14 cellular contexts compared by ENCODE assay signal in genomic region chr15:85778107-85778776, GRCh38. TPM values are rescaled to one million over a fixed set of nuclear protein-coding genes. Genes with fewer than 3 reads are reported as not detected.
DNase-seq lines count a peak whose midpoint lies in the region; ATAC-seq and TF ChIP-seq lines count a peak whose summit lies in the region.
"Had no signal": no experiment of that assay in that cellular context is flagged by ENCODE, and none has a peak within 500 bp of the region (broad histone marks: within the 10 kb centered on the region; RNA-seq: fewer than 3 reads in every experiment).

No MANE protein-coding gene starts in this region.

- H3K9me3 ChIP-seq in SK-N-SH (no peaks in the 10 kb centered on the region), right lobe of liver (no peaks in the 10 kb centered on the region), upper lobe of right lung (no peaks in the 10 kb centered on the region)

- no peak for TF ChIP-seq EP300 in SK-N-SH (IDR thresholded peaks at IDR 0.05; ENCODE audit: borderline replicate concordance in 1 of 2, low read depth in 1 of 2, low read length in 1 of 2)

- intact Hi-C loops in right lobe of liver (cut with DNase I) = no loop called here
- intact Hi-C loops in upper lobe of right lung (cut with DNase I) = no loop called here

- POLR2A ChIA-PET in SK-N-SH (lab: Yijun Ruan, JAX) = no interaction called here

- ATAC-seq in SK-N-SH treated with all-trans-retinoic acid at 6 μM for 48 hours (no peak), foreskin keratinocyte (peak; percentile 16), right lobe of liver (peak; percentile 31 to 44 (median 36)), upper lobe of right lung (peak; percentile 54), GM18858 (IDR thresholded peaks at IDR 0.05; ENCODE audit: unreplicated experiment) (no peak)

- H2AFZ ChIP-seq in SK-N-SH (ENCODE audit: low read depth) = no peak overlapping the region

- H3K4me1 ChIP-seq in SK-N-SH (ENCODE audit: control insufficient read depth in 1 of 2, insufficient read depth in 2 of 2, low read depth in 1 of 2, low read length in 1 of 2) (peaks cover 0 to 42% of the 10 kb centered on the region in 2 experiments; a peak in 1 of 4 replicates), foreskin keratinocyte (no peaks in the 10 kb centered on the region), right lobe of liver (peaks cover 0 to 61% (median 22%) of the 10 kb centered on the region in 4 donors), upper lobe of right lung (peaks cover 5% of the 10 kb centered on the region)

- no peaks in the 10 kb centered on the region for H3F3A ChIP-seq in SK-N-SH (replicated peaks; ENCODE audit: insufficient read depth)

- H3K4me3 ChIP-seq in SK-N-SH (ENCODE audit: low read depth in 2 of 2, low read length in 1 of 2) (no peak overlapping the region), right lobe of liver (no peak overlapping the region), upper lobe of right lung (no peak overlapping the region)
- H3K4me3 ChIP-seq: smooth muscle cell had no signal

- CTCF ChIA-PET in SK-N-SH (lab: Yijun Ruan, JAX) = interaction anchor here (1.0 to 2.1 kb wide), 6 partner anchors 10 to 62 kb away, joined by 3 to 10 read pairs (median 6); no protein-coding TSS in a partner anchor

- H3K36me3 ChIP-seq in SK-N-SH (replicated peaks in 1 of 2; ENCODE audit: control insufficient read depth in 1 of 2, insufficient read depth in 2 of 2, low read length in 1 of 2) = no peaks in the 10 kb centered on the region
- no peaks in the 10 kb centered on the region for H3K36me3 ChIP-seq in right lobe of liver
- no peaks in the 10 kb centered on the region for H3K36me3 ChIP-seq in upper lobe of right lung

- DNase-seq in SK-N-SH = no peak
- no peak for DNase-seq in foreskin keratinocyte
- no peak for DNase-seq in right lobe of liver
- DNase-seq in upper lobe of right lung = no peak
- DNase-seq in hippocampal formation (lab: John Stamatoyannopoulos, UW) = no peak
- DNase-seq in DMS153 treated with DMSO at 0.1 percent for 48 hours (lab: John Stamatoyannopoulos, UW; ENCODE audit: unreplicated experiment) = no peak
- DNase-seq: activated naive CD4-positive, alpha-beta T cell treated with anti-CD3 and anti-CD28 coated beads, Interleukin-2, amount 10 ng/mL, durations not matched to agents 7 days and 5 days; DMS79; erythroblast; islet precursor cell; NCI-H1048 had no signal

- WGBS in SK-N-SH (ENCODE audit: low lambda C conversion rate) = 83% methylated on average over 10 of the region's 10 CpGs
- WGBS in right lobe of liver (ENCODE audit: insufficient coverage, low coverage, low lambda C conversion rate, missing lambda C conversion rate) = 78% methylated on average over 6 of the region's 10 CpGs

- no peaks in the 10 kb centered on the region for H3K9me2 ChIP-seq in SK-N-SH

- TF ChIP-seq CTCF in SK-N-SH (IDR thresholded peaks at IDR 0.05) (no peak), foreskin keratinocyte (conservative IDR thresholded peaks at IDR 0.05) (no peak), right lobe of liver (IDR thresholded peaks at IDR 0.05) (no peak), upper lobe of right lung (IDR thresholded peaks at IDR 0.05) (no peak)

- TF ChIP-seq POLR2A in right lobe of liver (IDR thresholded peaks at IDR 0.05) = peak; percentile 60

- H4K20me1 ChIP-seq in SK-N-SH (ENCODE audit: insufficient read depth) = peaks cover 7% of the 10 kb centered on the region; the same call in 1 of the 2 replicates

- H3K27me3 ChIP-seq in SK-N-SH (ENCODE audit: insufficient read depth) (no peaks in the 10 kb centered on the region), foreskin keratinocyte (no peaks in the 10 kb centered on the region), right lobe of liver (no peaks in the 10 kb centered on the region), upper lobe of right lung (no peaks in the 10 kb centered on the region)

- no peak overlapping the region for H3K4me2 ChIP-seq in SK-N-SH
- H3K4me2 ChIP-seq: smooth muscle cell had no signal

- H3K9ac ChIP-seq in SK-N-SH = no peak overlapping the region

- peaks cover 65% of the 10 kb centered on the region; the same call in 1 of the 2 replicates for H3K79me2 ChIP-seq in SK-N-SH (ENCODE audit: insufficient read depth)

- H3K27ac ChIP-seq in SK-N-SH (ENCODE audit: low read depth in 2 of 2, low read length in 1 of 2) (peak overlapping the region in 1 of 2 experiments; percentile 53; a peak in 2 of 4 replicates), foreskin keratinocyte (no peak overlapping the region), right lobe of liver (peak overlapping the region in 2 of 3 donors; percentile 94 to 97), upper lobe of right lung (no peak overlapping the region)

- TF ChIP-seq RAD21 in SK-N-SH (IDR thresholded peaks at IDR 0.05; ENCODE audit: low read length) = no peak

TF ChIP-seq in SK-N-SH, 30 proteins besides CTCF, POLR2A, EP300 and RAD21:
- TF ChIP-seq RFX5 (IDR thresholded peaks at IDR 0.05; ENCODE audit: low read length) (peak; percentile 83), TEAD4 (IDR thresholded peaks at IDR 0.05; ENCODE audit: borderline replicate concordance, insufficient read depth) (no peak), TCF12 (IDR thresholded peaks at IDR 0.05) (no peak)

TF ChIP-seq in SK-N-SH treated with all-trans-retinoic acid at 6 μM for 48 hours, 23 proteins besides CTCF, POLR2A, EP300 and RAD21:
- TF ChIP-seq ZFP30 (CRISPR knock-in tag; IDR thresholded peaks at IDR 0.05) (no peak), ZNF70 (CRISPR knock-in tag; IDR thresholded peaks at IDR 0.05) (no peak), ARNTL (CRISPR knock-in tag; IDR thresholded peaks at IDR 0.05; ENCODE audit: borderline replicate concordance, low read depth) (no peak), POU6F1 (CRISPR knock-in tag; IDR thresholded peaks at IDR 0.05; ENCODE audit: borderline replicate concordance, low read depth) (no peak), GLIS3 (CRISPR knock-in tag; IDR thresholded peaks at IDR 0.05) (no peak), ZNF8 (CRISPR knock-in tag; IDR thresholded peaks at IDR 0.05) (no peak), CSDC2 (CRISPR knock-in tag; IDR thresholded peaks at IDR 0.05) (no peak), ZNF565 (CRISPR knock-in tag; conservative IDR thresholded peaks at IDR 0.05; ENCODE audit: low read depth) (no peak), CSRNP3 (CRISPR knock-in tag; IDR thresholded peaks at IDR 0.05) (no peak), PATZ1 (CRISPR knock-in tag; IDR thresholded peaks at IDR 0.05; ENCODE audit: borderline replicate concordance) (no peak), ESRRG (CRISPR knock-in tag; IDR thresholded peaks at IDR 0.05) (no peak), ZFP3 (CRISPR knock-in tag; IDR thresholded peaks at IDR 0.05) (no peak), TOX (CRISPR knock-in tag; IDR thresholded peaks at IDR 0.05; ENCODE audit: borderline replicate concordance) (no peak), ZC3H10 (CRISPR knock-in tag; IDR thresholded peaks at IDR 0.05) (no peak), BACH2 (CRISPR knock-in tag; IDR thresholded peaks at IDR 0.05; ENCODE audit: borderline replicate concordance) (no peak), OSR1 (CRISPR knock-in tag; IDR thresholded peaks at IDR 0.05) (no peak), TCF4 (CRISPR knock-in tag; IDR thresholded peaks at IDR 0.05; ENCODE audit: borderline replicate concordance) (no peak), PPARA (CRISPR knock-in tag; IDR thresholded peaks at IDR 0.05; ENCODE audit: borderline replicate concordance) (no peak)

RNA-seq across cellular contexts. Expression of gene KLHL25, which starts 16.5 kb away (rescaled TPM):
- polyA plus RNA-seq in SK-N-SH (2012; rRNA removed) (4.5 TPM in 2 replicates), foreskin keratinocyte (4.0 and 4.1 TPM in 2 replicates)
- 1.4 and 2.6 TPM in 2 replicates for polyA plus RNA-seq in SK-N-SH (2012; cell fraction: cytosol; rRNA removed)
- polyA plus RNA-seq in SK-N-SH (2012; cell fraction: nucleus; rRNA removed) = 7.3 and 8.6 TPM in 2 replicates
- total RNA-seq in foreskin keratinocyte (4.9 and 6.2 TPM in 2 replicates), right lobe of liver (10 to 100 TPM in 3 of 6 experiments, 1 to 10 TPM in 3; 5.8 to 21.7 (median 13.4) TPM), upper lobe of right lung (4.7 TPM)

Comparison
In these comparisons a context has a peak if more than half of its experiments do, and no peak if none do; other contexts are left out.
1. H3K27ac ChIP-seq: peak in right lobe of liver (2 of 3); none in foreskin keratinocyte (single experiment) and upper lobe of right lung (single experiment).
2. ATAC-seq: peak in foreskin keratinocyte (single experiment), right lobe of liver (4 of 4) and upper lobe of right lung (single experiment); none in SK-N-SH treated with all-trans-retinoic acid at 6 μM for 48 hours (single experiment) and GM18858 (single experiment).